Comparison of ENCODE assay signal across 27 cellular contexts in the genomic region with DNA sequence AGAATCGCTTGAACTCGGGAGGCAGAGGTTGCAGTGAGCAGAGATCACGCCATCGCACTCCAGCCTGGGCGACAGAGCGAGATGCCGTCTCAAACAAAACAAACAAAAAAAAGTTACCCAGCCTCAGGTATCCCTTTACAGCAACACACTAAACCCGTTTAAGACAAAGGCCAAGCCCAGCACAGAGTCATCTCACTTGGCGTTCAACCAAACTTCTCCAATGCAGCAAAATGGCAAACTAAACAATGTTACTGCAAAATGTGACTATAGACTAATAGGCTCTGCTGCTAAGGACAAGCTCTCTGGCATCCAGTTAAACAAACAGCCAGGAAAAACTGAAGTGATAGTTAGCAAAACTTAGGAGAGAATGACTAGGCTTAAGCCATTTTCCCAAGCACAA. TPM values are rescaled to one million over a fixed set of nuclear protein-coding genes. Genes with fewer than 3 reads are reported as not detected.
DNase-seq lines count a peak whose midpoint lies in the region; ATAC-seq and TF ChIP-seq lines count a peak whose summit lies in the region.
"Had no signal": no experiment of that assay in that cellular context is flagged by ENCODE, and none has a peak within 500 bp of the region (broad histone marks: within the 10 kb centered on the region; RNA-seq: fewer than 3 reads in every experiment).

No MANE protein-coding gene starts in this region.

- peaks cover 26% of the 10 kb centered on the region for H3K36me3 ChIP-seq in IMR-90 (ENCODE audit: control insufficient read depth, insufficient read depth, low read length)
- H3K36me3 ChIP-seq: uterus had no signal

- no CpG with 5 or more reads among the region's 9 CpGs for WGBS in IMR-90 (ENCODE audit: extremely low coverage in 2 of 2, insufficient read length in 1 of 2), 2 experiments

- no peak overlapping the region for H3K9ac ChIP-seq in IMR-90 (ENCODE audit: low read depth, low read length)
- H3K9ac ChIP-seq: SK-N-SH had no signal

- H3K9me1 ChIP-seq in IMR-90 (ENCODE audit: insufficient read depth, low read length), result no peaks in the 10 kb centered on the region

- H3K14ac ChIP-seq in IMR-90 (replicated peaks; ENCODE audit: low read depth, low read length), result no peak overlapping the region

- BruUV-seq in IMR-90 (replicated peaks; lab: Mats Ljungman, UMichigan), result no TSS peak

- TF ChIP-seq RAD21 in IMR-90 (IDR thresholded peaks at IDR 0.05; ENCODE audit: low read length), result no peak

- H2BK20ac ChIP-seq in IMR-90 (ENCODE audit: low read depth, low read length), result no peak overlapping the region

- H3K4ac ChIP-seq in IMR-90 (ENCODE audit: low read depth, low read length), result no peak overlapping the region

- H3K4me1 ChIP-seq in IMR-90 (ENCODE audit: control insufficient read depth, insufficient read depth, low read length), result peaks cover 3% of the 10 kb centered on the region; the same call in 1 of the 2 replicates
- H3K4me1 ChIP-seq: adrenal gland, body of pancreas, foreskin keratinocyte, HAP-1, psoas muscle, sigmoid colon, stomach, uterus had no signal

- no peak for TF ChIP-seq CTCF in IMR-90 (conservative IDR thresholded peaks at IDR 0.05; ENCODE audit: low read depth, low read length)
- no peak for TF ChIP-seq CTCF in fibroblast of the aortic adventitia (IDR thresholded peaks at IDR 0.05; ENCODE audit: insufficient read depth, low read length)

- no peak overlapping the region for H2BK15ac ChIP-seq in IMR-90 (ENCODE audit: low read depth, low read length)

- CTCF ChIA-PET in IMR-90 (lab: Yijun Ruan, JAX), result no interaction called here

- no peaks in the 10 kb centered on the region for H3K27me3 ChIP-seq in IMR-90 (ENCODE audit: control insufficient read depth, insufficient read depth, low read length)
- H3K27me3 ChIP-seq: adrenal gland, body of pancreas, foreskin keratinocyte, heart right ventricle, sigmoid colon, stomach, uterus had no signal

- no peaks in the 10 kb centered on the region for H3K9me3 ChIP-seq in IMR-90 (ENCODE audit: control insufficient read depth, insufficient read depth, low read length)
- H3K9me3 ChIP-seq: adrenal gland, body of pancreas, HAP-1, heart right ventricle, psoas muscle, sigmoid colon, SK-N-SH, stomach, uterus had no signal

- no peak overlapping the region for H2AFZ ChIP-seq in IMR-90 (replicated peaks; ENCODE audit: low read length, poor library complexity)

- H3K79me1 ChIP-seq in IMR-90 (ENCODE audit: low read depth in 1 of 2, low read length in 2 of 2), result no peaks in the 10 kb centered on the region

- H2BK120ac ChIP-seq in IMR-90 (ENCODE audit: low read depth, low read length), result no peak overlapping the region

- H3K4me3 ChIP-seq in IMR-90 (ENCODE audit: insufficient read depth, low read depth, low read length) (no peak overlapping the region), fibroblast of the aortic adventitia (ENCODE audit: low read depth, low read length) (no peak overlapping the region)
- H3K4me3 ChIP-seq: adrenal gland, body of pancreas, HAP-1, heart right ventricle, psoas muscle, sigmoid colon, stomach, uterus had no signal

- no peak overlapping the region for H3K56ac ChIP-seq in IMR-90 (ENCODE audit: extremely low read depth, insufficient read depth, low read length)

- H3K23ac ChIP-seq in IMR-90 (ENCODE audit: low read depth, low read length), result no peak overlapping the region

- no peak overlapping the region for H4K91ac ChIP-seq in IMR-90 (ENCODE audit: insufficient read depth, low read depth, low read length)

- peak overlapping the region; percentile 0; the same call in 1 of the 2 replicates for H3K27ac ChIP-seq in IMR-90 (ENCODE audit: insufficient read depth, low read length)
- H3K27ac ChIP-seq: adrenal gland, body of pancreas, epithelial cell of prostate, foreskin keratinocyte, heart right ventricle, psoas muscle, sigmoid colon, stomach, uterus had no signal

- ATAC-seq in IMR-90 (ENCODE audit: low read depth) (peak; percentile 79), GM19452 (IDR thresholded peaks at IDR 0.05; ENCODE audit: unreplicated experiment) (no peak)
- ATAC-seq: body of pancreas, foreskin keratinocyte, heart right ventricle, psoas muscle had no signal

- peak overlapping the region; percentile 78 for H2BK5ac ChIP-seq in IMR-90 (ENCODE audit: low read depth, low read length, poor library complexity, severe bottlenecking)

- H2AK5ac ChIP-seq in IMR-90 (ENCODE audit: low read depth, low read length), result no peak overlapping the region

- POLR2A ChIA-PET in IMR-90 (lab: Charles Lee; ENCODE audit: unreplicated experiment), result no interaction called here

- no peaks in the 10 kb centered on the region; the same call in 1 of the 2 replicates for H4K20me1 ChIP-seq in IMR-90 (ENCODE audit: insufficient read depth, low read length)

- H4K5ac ChIP-seq in IMR-90 (ENCODE audit: low read depth, low read length), result no peak overlapping the region

- intact Hi-C loops in IMR-90 (cut with micrococcal nuclease), result no loop called here

- H3K18ac ChIP-seq in IMR-90 (ENCODE audit: low read depth, low read length), result no peak overlapping the region

- peak; percentile 43 for DNase-seq in Caki2 (ENCODE audit: low read depth)
- DNase-seq in IMR-90, result peak; percentile 62
- DNase-seq in astrocyte of the hippocampus (ENCODE audit: low read depth, low spot score), result peak; percentile 28
- DNase-seq in fibroblast of the aortic adventitia (ENCODE audit: low read depth), result peak; percentile 23
- no peak for DNase-seq in activated CD8-positive, alpha-beta memory T cell treated with anti-CD3 and anti-CD28 coated beads, Interleukin-2, amount 50 U/mL, for 48 hours
- no peak for DNase-seq in effector CD4-positive, alpha-beta T cell
- DNase-seq: activated CD4-positive, alpha-beta T cell treated with anti-CD3 and anti-CD28 coated beads, Interleukin-2, amount 50 U/mL, for 48 hours; activated naive CD4-positive, alpha-beta T cell treated with anti-CD3 and anti-CD28 coated beads, Interleukin-2, amount 10 ng/mL, durations not matched to agents 7 days and 5 days; adrenal gland; body of pancreas; DMS153; foreskin keratinocyte; heart right ventricle; NCI-H146; NCI-H2171; NCI-H510A treated with DMSO at 0.1 percent for 48 hours; OCI-M1; psoas muscle; SK-N-SH; stimulated activated CD4-positive, alpha-beta T cell treated with anti-CD3 and anti-CD28 coated beads, Interleukin-12 subunit alpha, Interleukin-12 subunit beta, amount 100 ng/mL, for 4 hours; stimulated activated CD4-positive, alpha-beta T cell treated with anti-CD3 and anti-CD28 coated beads, Interleukin-2, amount 100 ng/mL, for 48 hours; stomach; uterus had no signal

- no peak overlapping the region for H4K8ac ChIP-seq in IMR-90 (ENCODE audit: low read depth in 2 of 2, low read length in 2 of 2)

- no peak overlapping the region for H3K4me2 ChIP-seq in IMR-90 (ENCODE audit: low read depth, low read length)
- H3K4me2 ChIP-seq: SK-N-SH had no signal

- dilution Hi-C loops in IMR-90 (cut with HindIII; ENCODE audit: low sequenced_read_pairs, unreplicated experiment), result no loop called here

- in situ Hi-C loops in Caki2 (cut with HindIII; ENCODE audit: low pct_unique_long_range_greater_than_20kb, low sequenced_read_pairs), result no loop called here
- in situ Hi-C loops in IMR-90 (cut with MboI; ENCODE audit: low sequenced_read_pairs), result no loop called here

- H2AK9ac ChIP-seq in IMR-90 (replicated peaks; ENCODE audit: low read depth, low read length, poor library complexity), result no peak overlapping the region

- no peak for TF ChIP-seq POLR2A in IMR-90 (IDR thresholded peaks at IDR 0.05; ENCODE audit: low read depth, low read length)

TF ChIP-seq in IMR-90, 13 proteins besides CTCF, POLR2A, EP300 and RAD21:
- TF ChIP-seq FOS (IDR thresholded peaks at IDR 0.05; ENCODE audit: low read depth, low read length) (no peak), BHLHE40 (IDR thresholded peaks at IDR 0.05; ENCODE audit: low read depth, low read length) (no peak), MAZ (IDR thresholded peaks at IDR 0.05; ENCODE audit: borderline replicate concordance, low read depth, low read length) (no peak)

RNA-seq across cellular contexts. Expression of a gene that starts 6.4 kb away (rescaled TPM):
- total RNA-seq in Caki2 (2014; rRNA removed; shearing (Covaris generic); ENCODE audit: low replicate concordance), result 19.2 and 21.2 TPM in 2 replicates
- total RNA-seq in IMR-90 (2012; rRNA removed), result 20.3 and 24.9 TPM in 2 replicates
- 40.8 and 48.7 TPM in 2 replicates for polyA plus RNA-seq in IMR-90 (2012; rRNA removed)
- 20.9 and 24.3 TPM in 2 replicates for polyA plus RNA-seq in IMR-90 (2012; cell fraction: cytosol; rRNA removed)
- 154 and 222 TPM in 2 replicates for polyA plus RNA-seq in IMR-90 (2012; cell fraction: nucleus; rRNA removed; ENCODE audit: low replicate concordance)
- total RNA-seq in fibroblast of the aortic adventitia (ENCODE audit: low replicate concordance), result 22.7 and 35.9 TPM in 2 replicates

RNA-seq across cellular contexts. Expression of a gene that starts 23.2 kb away (rescaled TPM):
- 117 and 132 TPM in 2 replicates for total RNA-seq in Caki2 (2014; rRNA removed; shearing (Covaris generic); ENCODE audit: low replicate concordance)
- 61.4 and 91.8 TPM in 2 replicates for total RNA-seq in IMR-90 (2012; rRNA removed)
- 80.1 and 81.1 TPM in 2 replicates for polyA plus RNA-seq in IMR-90 (2012; rRNA removed)
- polyA plus RNA-seq in IMR-90 (2012; cell fraction: cytosol; rRNA removed), result 68.1 and 94.5 TPM in 2 replicates
- polyA plus RNA-seq in IMR-90 (2012; cell fraction: nucleus; rRNA removed; ENCODE audit: low replicate concordance), result 73.5 and 116 TPM in 2 replicates
- total RNA-seq in fibroblast of the aortic adventitia (ENCODE audit: low replicate concordance), result 39.7 and 48.3 TPM in 2 replicates

RNA-seq across cellular contexts. Expression of a gene that starts 24.8 kb away (rescaled TPM):
- total RNA-seq in Caki2 (2014; rRNA removed; shearing (Covaris generic); ENCODE audit: low replicate concordance), result 168 and 179 TPM in 2 replicates
- total RNA-seq in IMR-90 (2012; rRNA removed) (24.7 and 39.8 TPM in 2 replicates), fibroblast of the aortic adventitia (ENCODE audit: low replicate concordance) (5.3 and 63.0 TPM in 2 replicates)
- polyA plus RNA-seq in IMR-90 (2012; rRNA removed), result 135 and 141 TPM in 2 replicates
- polyA plus RNA-seq in IMR-90 (2012; cell fraction: cytosol; rRNA removed), result 167 and 235 TPM in 2 replicates
- polyA plus RNA-seq in IMR-90 (2012; cell fraction: nucleus; rRNA removed; ENCODE audit: low replicate concordance), result 76.5 and 78.8 TPM in 2 replicates

RNA-seq across cellular contexts. Expression of a gene that starts 39.9 kb away (rescaled TPM):
- 28.5 and 36.1 TPM in 2 replicates for total RNA-seq in Caki2 (2014; rRNA removed; shearing (Covaris generic); ENCODE audit: low replicate concordance)
- total RNA-seq in IMR-90 (2012; rRNA removed), result 23.3 and 25.8 TPM in 2 replicates
- 108 and 111 TPM in 2 replicates for polyA plus RNA-seq in IMR-90 (2012; rRNA removed)
- polyA plus RNA-seq in IMR-90 (2012; cell fraction: cytosol; rRNA removed), result 47.2 and 71.4 TPM in 2 replicates
- 52.8 and 64.1 TPM in 2 replicates for polyA plus RNA-seq in IMR-90 (2012; cell fraction: nucleus; rRNA removed; ENCODE audit: low replicate concordance)
- total RNA-seq in fibroblast of the aortic adventitia (ENCODE audit: low replicate concordance), result 18.5 and 29.6 TPM in 2 replicates

RNA-seq across cellular contexts. Expression of a gene that starts 43.5 kb away (rescaled TPM):
- 1.4 and 1.5 TPM in 2 replicates for total RNA-seq in Caki2 (2014; rRNA removed; shearing (Covaris generic); ENCODE audit: low replicate concordance)
- total RNA-seq in IMR-90 (2012; rRNA removed) (under 0.01 and 0.18 TPM in 2 replicates), fibroblast of the aortic adventitia (ENCODE audit: low replicate concordance) (4.1 and 8.8 TPM in 2 replicates)
- polyA plus RNA-seq in IMR-90 (2012; rRNA removed), result 0.36 and 0.38 TPM in 2 replicates
- 0.47 and 0.49 TPM in 2 replicates for polyA plus RNA-seq in IMR-90 (2012; cell fraction: cytosol; rRNA removed)
- 0.19 and 0.23 TPM in 2 replicates for polyA plus RNA-seq in IMR-90 (2012; cell fraction: nucleus; rRNA removed; ENCODE audit: low replicate concordance)

Comparison
In these comparisons a context has a peak if more than half of its experiments do, and no peak if none do; other contexts are left out.
1. DNase-seq: peak in Caki2 (single experiment), IMR-90 (single experiment), astrocyte of the hippocampus (single experiment) and fibroblast of the aortic adventitia (single experiment); none in activated CD8-positive, alpha-beta memory T cell treated with anti-CD3 and anti-CD28 coated beads, Interleukin-2, amount 50 U/mL, for 48 hours (single experiment) and effector CD4-positive, alpha-beta T cell (single experiment).